ENCODE assay signal across 1 cellular context in genomic region chr22:17920145-17920605, GRCh38.
TF ChIP-seq lines count a peak whose summit lies in the region.

No MANE protein-coding gene starts in this region.

TF ChIP-seq in K562, 482 proteins besides CTCF, POLR2A, EP300 and RAD21 (continued from another document and continues in another):
- no peak for TF ChIP-seq ARID4B (CRISPR knock-in tag; IDR thresholded peaks at IDR 0.05)
- TF ChIP-seq C11orf30 (IDR thresholded peaks at IDR 0.05; ENCODE audit: low read depth): no peak
- no peak for TF ChIP-seq LCOR (CRISPR knock-in tag; IDR thresholded peaks at IDR 0.05)
- TF ChIP-seq, protein P1, sequence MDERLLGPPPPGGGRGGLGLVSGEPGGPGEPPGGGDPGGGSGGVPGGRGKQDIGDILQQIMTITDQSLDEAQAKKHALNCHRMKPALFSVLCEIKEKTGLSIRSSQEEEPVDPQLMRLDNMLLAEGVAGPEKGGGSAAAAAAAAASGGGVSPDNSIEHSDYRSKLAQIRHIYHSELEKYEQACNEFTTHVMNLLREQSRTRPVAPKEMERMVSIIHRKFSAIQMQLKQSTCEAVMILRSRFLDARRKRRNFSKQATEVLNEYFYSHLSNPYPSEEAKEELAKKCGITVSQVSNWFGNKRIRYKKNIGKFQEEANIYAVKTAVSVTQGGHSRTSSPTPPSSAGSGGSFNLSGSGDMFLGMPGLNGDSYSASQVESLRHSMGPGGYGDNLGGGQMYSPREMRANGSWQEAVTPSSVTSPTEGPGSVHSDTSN (CRISPR knock-in tag; IDR thresholded peaks at IDR 0.05; ENCODE audit: low read depth): no peak
- TF ChIP-seq, protein P1 (tag; conservative IDR thresholded peaks at IDR 0.05; ENCODE audit: low read depth): 0 out of 2 replicates have a peak, but pooled peaks have one; percentile 13
- TF ChIP-seq L3MBTL2 (IDR thresholded peaks at IDR 0.05): peak; percentile 32; the same call in 1 of the 2 replicates
- no peak for TF ChIP-seq TAF9B (IDR thresholded peaks at IDR 0.05; ENCODE audit: partially characterized antibody)
- TF ChIP-seq ZC3H4 (CRISPR knock-in tag; IDR thresholded peaks at IDR 0.05; ENCODE audit: borderline replicate concordance): no peak
- TF ChIP-seq ETV5 (CRISPR knock-in tag; IDR thresholded peaks at IDR 0.05; ENCODE audit: low read depth): peak; percentile 98
- TF ChIP-seq KLF16 (IDR thresholded peaks at IDR 0.05): peak; percentile 83
- no peak for TF ChIP-seq DMBX1 (CRISPR knock-in tag; IDR thresholded peaks at IDR 0.05; ENCODE audit: borderline replicate concordance)
- TF ChIP-seq MYC (IDR thresholded peaks at IDR 0.05; ENCODE audit: low read depth, low read length): no peak
- TF ChIP-seq MYC (CRISPR knock-in tag; IDR thresholded peaks at IDR 0.05; ENCODE audit: borderline replicate concordance, low read depth): no peak
- no peak for TF ChIP-seq ZFPM2 (CRISPR knock-in tag; IDR thresholded peaks at IDR 0.05)
- peak; percentile 65; the same call in 1 of the 2 replicates for TF ChIP-seq ZBTB40 (IDR thresholded peaks at IDR 0.05)
- no peak for TF ChIP-seq ZBTB40 (CRISPR knock-in tag; IDR thresholded peaks at IDR 0.05)
- TF ChIP-seq CBFA2T2 (conservative IDR thresholded peaks at IDR 0.05): peak; percentile 39; the same call in 1 of the 2 replicates
- peak; percentile 20 to 52; a peak in 2 of 4 replicates for TF ChIP-seq TRIM24 (IDR thresholded peaks at IDR 0.05)
- peak; percentile 86 for TF ChIP-seq BCOR (IDR thresholded peaks at IDR 0.05)
- no peak for TF ChIP-seq ZNF274 (IDR thresholded peaks at IDR 0.05; ENCODE audit: borderline replicate concordance, low read depth, low read length)
- TF ChIP-seq SIN3A (IDR thresholded peaks at IDR 0.05; ENCODE audit: borderline replicate concordance in 2 of 2, control insufficient read depth in 1 of 2, low read depth in 2 of 2, low read length in 2 of 2): 0 out of 4 replicates have a peak, but pooled peaks of 1 of the 2 experiments have one; percentile 38
- TF ChIP-seq NCOA1 (IDR thresholded peaks at IDR 0.05; ENCODE audit: low read depth): peak; percentile 45; the same call in 1 of the 2 replicates
- 0 out of 2 replicates have a peak, but pooled peaks have one; percentile 42 for TF ChIP-seq CBX5 (IDR thresholded peaks at IDR 0.05; ENCODE audit: borderline replicate concordance, low read depth)
- TF ChIP-seq NRF1 (conservative IDR thresholded peaks at IDR 0.05 in 1 of 2, IDR thresholded peaks at IDR 0.05 in 1 of 2): peak; percentile 40 to 43; a peak in 2 of 4 replicates
- 0 out of 3 replicates have a peak, but pooled peaks of 1 of the 2 experiments have one; percentile 14 for TF ChIP-seq CBX3 (IDR thresholded peaks at IDR 0.05; ENCODE audit: borderline replicate concordance in 1 of 2, low read length in 2 of 2)
- TF ChIP-seq ZNF282 (CRISPR knock-in tag; IDR thresholded peaks at IDR 0.05): no peak
- TF ChIP-seq STAT5A (IDR thresholded peaks at IDR 0.05; ENCODE audit: borderline replicate concordance, low read length): 0 out of 2 replicates have a peak, but pooled peaks have one; percentile 42
- TF ChIP-seq, protein P2, sequence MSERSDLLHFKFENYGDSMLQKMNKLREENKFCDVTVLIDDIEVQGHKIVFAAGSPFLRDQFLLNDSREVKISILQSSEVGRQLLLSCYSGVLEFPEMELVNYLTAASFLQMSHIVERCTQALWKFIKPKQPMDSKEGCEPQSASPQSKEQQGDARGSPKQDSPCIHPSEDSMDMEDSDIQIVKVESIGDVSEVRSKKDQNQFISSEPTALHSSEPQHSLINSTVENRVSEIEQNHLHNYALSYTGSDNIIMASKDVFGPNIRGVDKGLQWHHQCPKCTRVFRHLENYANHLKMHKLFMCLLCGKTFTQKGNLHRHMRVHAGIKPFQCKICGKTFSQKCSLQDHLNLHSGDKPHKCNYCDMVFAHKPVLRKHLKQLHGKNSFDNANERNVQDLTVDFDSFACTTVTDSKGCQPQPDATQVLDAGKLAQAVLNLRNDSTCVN (CRISPR knock-in tag; IDR thresholded peaks at IDR 0.05): 0 out of 2 replicates have a peak, but pooled peaks have one; percentile 14
- TF ChIP-seq MAZ (CRISPR knock-in tag; conservative IDR thresholded peaks at IDR 0.05 in 1 of 2, IDR thresholded peaks at IDR 0.05 in 1 of 2): peak in 1 of 2 experiments; percentile 60; a peak in 1 of 4 replicates
- TF ChIP-seq TCFL5 (CRISPR knock-in tag; conservative IDR thresholded peaks at IDR 0.05): no peak
- TF ChIP-seq GABPB1 (CRISPR knock-in tag; IDR thresholded peaks at IDR 0.05): peak; percentile 59; the same call in 1 of the 2 replicates
- no peak for TF ChIP-seq TAF7 (tag; IDR thresholded peaks at IDR 0.05)
- peak; percentile 26 for TF ChIP-seq HDAC3 (IDR thresholded peaks at IDR 0.05; ENCODE audit: borderline replicate concordance, partially characterized antibody)
- TF ChIP-seq PRDM10 (IDR thresholded peaks at IDR 0.05; ENCODE audit: partially characterized antibody): peak; percentile 7
- peak; percentile 48; the same call in 1 of the 2 replicates for TF ChIP-seq TEAD4 (IDR thresholded peaks at IDR 0.05; ENCODE audit: low read length)
- TF ChIP-seq TEAD4 (CRISPR knock-in tag; IDR thresholded peaks at IDR 0.05; ENCODE audit: borderline replicate concordance): no peak
- no peak for TF ChIP-seq SPI1 (IDR thresholded peaks at IDR 0.05; ENCODE audit: borderline replicate concordance, low read depth, low read length)
- TF ChIP-seq, protein P3, sequence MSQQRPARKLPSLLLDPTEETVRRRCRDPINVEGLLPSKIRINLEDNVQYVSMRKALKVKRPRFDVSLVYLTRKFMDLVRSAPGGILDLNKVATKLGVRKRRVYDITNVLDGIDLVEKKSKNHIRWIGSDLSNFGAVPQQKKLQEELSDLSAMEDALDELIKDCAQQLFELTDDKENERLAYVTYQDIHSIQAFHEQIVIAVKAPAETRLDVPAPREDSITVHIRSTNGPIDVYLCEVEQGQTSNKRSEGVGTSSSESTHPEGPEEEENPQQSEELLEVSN (IDR thresholded peaks at IDR 0.05; ENCODE audit: borderline replicate concordance in 1 of 2, extremely low read depth in 1 of 2, insufficient read depth in 1 of 2, insufficient read length in 1 of 2, low read depth in 1 of 2, low read length in 1 of 2, poor library complexity in 1 of 2, severe bottlenecking in 1 of 2): peak in 1 of 2 experiments; percentile 14
